33 cellular contexts compared by ENCODE assay signal in genomic region chr17:6005939-6006338, GRCh38.
DNase-seq lines count a peak whose midpoint lies in the region; ATAC-seq and TF ChIP-seq lines count a peak whose summit lies in the region.
"Had no signal": no experiment of that assay in that cellular context is flagged by ENCODE, and none has a peak within 500 bp of the region (broad histone marks: within the 10 kb centered on the region; RNA-seq: fewer than 3 reads in every experiment).

No MANE protein-coding gene starts in this region.

- H3K36me3 Mint-ChIP-seq in activated CD4-positive, alpha-beta T cell treated with anti-CD3 and anti-CD28 coated beads, Interleukin-2, amount 10 ng/mL, durations not matched to agents 24 days and 14 days (ENCODE audit: low read depth), result no peaks in the 10 kb centered on the region
- no peaks in the 10 kb centered on the region for H3K36me3 Mint-ChIP-seq in activated CD4-positive, alpha-beta T cell treated with anti-CD3 and anti-CD28 coated beads for 36 hours (ENCODE audit: low read depth)
- H3K36me3 Mint-ChIP-seq: CD14-positive monocyte; CD4-positive, alpha-beta memory T cell; CD4-positive, CD25-positive, alpha-beta regulatory T cell; CD8-positive, alpha-beta memory T cell; CD8-positive, alpha-beta T cell had no signal

- no peaks in the 10 kb centered on the region for H3K9me3 Mint-ChIP-seq in activated CD4-positive, alpha-beta T cell treated with anti-CD3 and anti-CD28 coated beads, Interleukin-2, amount 10 ng/mL, durations not matched to agents 24 days and 14 days
- H3K9me3 Mint-ChIP-seq in activated CD4-positive, alpha-beta T cell treated with anti-CD3 and anti-CD28 coated beads for 36 hours (ENCODE audit: low read depth), result no peaks in the 10 kb centered on the region
- H3K9me3 Mint-ChIP-seq: CD4-positive, alpha-beta T cell; CD8-positive, alpha-beta memory T cell; CD8-positive, alpha-beta T cell had no signal

- no peaks in the 10 kb centered on the region for H4K20me1 ChIP-seq in neural cell (ENCODE audit: insufficient read depth)
- H4K20me1 ChIP-seq: BLaER1; BLaER1 treated with 17β-estradiol and CSF1 and Interleukin-3, amounts not matched to agents 10 nM and 100 nM had no signal

- no peak overlapping the region for H2AFZ ChIP-seq in neural cell (ENCODE audit: low read depth, low read length)

- H3K79me2 ChIP-seq in neural cell (replicated peaks; ENCODE audit: insufficient read depth, low read length), result no peaks in the 10 kb centered on the region

- CTCF ChIA-PET in activated CD4-positive, alpha-beta T cell treated with anti-CD3 and anti-CD28 coated beads for 36 hours (lab: Charles Lee), result no interaction called here
- CTCF ChIA-PET in HEK293T (lab: Yijun Ruan, JAX), result no interaction called here

- POLR2A ChIA-PET in activated CD4-positive, alpha-beta T cell treated with anti-CD3 and anti-CD28 coated beads for 36 hours (lab: Charles Lee), result no interaction called here
- POLR2A ChIA-PET in HEK293T (lab: Yijun Ruan, JAX), result no interaction called here

- no peak overlapping the region for H3K4me2 ChIP-seq in neural cell (ENCODE audit: low read length)
- H3K4me2 ChIP-seq: A549; BLaER1; BLaER1 treated with 17β-estradiol and CSF1 and Interleukin-3, amounts not matched to agents 10 nM and 100 nM had no signal

- no peaks in the 10 kb centered on the region for H3K9me2 ChIP-seq in neural cell (ENCODE audit: insufficient read depth, low read length)

- in situ Hi-C loops in G401 (cut with HindIII; ENCODE audit: low sequenced_read_pairs), result no loop called here

- H3F3A ChIP-seq in neural cell (ENCODE audit: insufficient read depth, low read length, poor library complexity, severe bottlenecking), result no peaks in the 10 kb centered on the region

- H3K9me3 ChIP-seq in neural cell (ENCODE audit: low read length), result no peaks in the 10 kb centered on the region
- H3K9me3 ChIP-seq: A549; BE2C; BLaER1; BLaER1 treated with 17β-estradiol and CSF1 and Interleukin-3, amounts not matched to agents 10 nM and 100 nM; Caco-2 had no signal

- DNase-seq in activated CD4-positive, alpha-beta T cell treated with anti-CD3 and anti-CD28 coated beads, Interleukin-2, amount 10 ng/mL, durations not matched to agents 24 days and 14 days, result peak; percentile 19
- no peak for DNase-seq in activated CD4-positive, alpha-beta T cell treated with anti-CD3 and anti-CD28 coated beads for 36 hours
- DNase-seq in HEK293T (ENCODE audit: extremely low spot score) (no peak), G401 (ENCODE audit: low spot score) (no peak)
- DNase-seq: 8988T; ACHN; AML-193; BE2C; C1 segment of cervical spinal cord; Caco-2; Calu3; CD4-positive, alpha-beta memory T cell; CD4-positive, alpha-beta T cell; CD4-positive, CD25-positive, alpha-beta regulatory T cell; CD8-positive, alpha-beta memory T cell; CD8-positive, alpha-beta T cell; COR-L47; DMS 273 treated with DMSO at 0.1 percent for 48 hours; DMS153; DMS53; DMS79; DMS79 treated with DMSO at 0.1 percent for 48 hours; DND-41; EL had no signal

- peaks cover 4% of the 10 kb centered on the region for H3K27me3 Mint-ChIP-seq in activated CD4-positive, alpha-beta T cell treated with anti-CD3 and anti-CD28 coated beads, Interleukin-2, amount 10 ng/mL, durations not matched to agents 24 days and 14 days
- peaks cover 10% of the 10 kb centered on the region for H3K27me3 Mint-ChIP-seq in activated CD4-positive, alpha-beta T cell treated with anti-CD3 and anti-CD28 coated beads for 36 hours

- no peak for TF ChIP-seq CTCF in neural cell (IDR thresholded peaks at IDR 0.05; ENCODE audit: poor library complexity, severe bottlenecking)

- no peak overlapping the region for H3K4me3 ChIP-seq in neural cell (ENCODE audit: low read length)
- H3K4me3 ChIP-seq: A549; BLaER1; BLaER1 treated with 17β-estradiol and CSF1 and Interleukin-3, amounts not matched to agents 10 nM and 100 nM had no signal

- intact Hi-C loops in activated CD4-positive, alpha-beta T cell treated with anti-CD3 and anti-CD28 coated beads, Interleukin-2, amount 10 ng/mL, durations not matched to agents 24 days and 14 days (cut with micrococcal nuclease), result no loop called here
- intact Hi-C loops in activated CD4-positive, alpha-beta T cell treated with anti-CD3 and anti-CD28 coated beads for 36 hours (cut with DNase I, micrococcal nuclease), result no loop called here

- ATAC-seq in activated CD4-positive, alpha-beta T cell treated with anti-CD3 and anti-CD28 coated beads for 36 hours, result no peak
- ATAC-seq in GM21717 (IDR thresholded peaks at IDR 0.05; ENCODE audit: unreplicated experiment), result no peak
- ATAC-seq: A549; CD8-positive, alpha-beta T cell had no signal

- no peaks in the 10 kb centered on the region for H3K36me3 ChIP-seq in neural cell (ENCODE audit: insufficient read depth, low read length)
- H3K36me3 ChIP-seq: BE2C; BLaER1; BLaER1 treated with 17β-estradiol and CSF1 and Interleukin-3, amounts not matched to agents 10 nM and 100 nM had no signal

- TF ChIP-seq EP300 in neural cell (conservative IDR thresholded peaks at IDR 0.05; ENCODE audit: poor library complexity, severe bottlenecking), result peak; percentile 82

- no peak for TF ChIP-seq RAD21 in neural cell (conservative IDR thresholded peaks at IDR 0.05)

- H3K27me3 ChIP-seq in neural cell (ENCODE audit: insufficient read depth, low read depth, low read length), result no peaks in the 10 kb centered on the region
- H3K27me3 ChIP-seq: BE2C; BLaER1; BLaER1 treated with 17β-estradiol and CSF1 and Interleukin-3, amounts not matched to agents 10 nM and 100 nM had no signal

- no peak overlapping the region for H3K27ac Mint-ChIP-seq in activated CD4-positive, alpha-beta T cell treated with anti-CD3 and anti-CD28 coated beads, Interleukin-2, amount 10 ng/mL, durations not matched to agents 24 days and 14 days
- H3K27ac Mint-ChIP-seq in activated CD4-positive, alpha-beta T cell treated with anti-CD3 and anti-CD28 coated beads for 36 hours, result no peak overlapping the region
- H3K27ac Mint-ChIP-seq: B cell; CD14-positive monocyte; CD4-positive, alpha-beta memory T cell; CD4-positive, alpha-beta T cell; CD4-positive, CD25-positive, alpha-beta regulatory T cell; CD8-positive, alpha-beta memory T cell; CD8-positive, alpha-beta T cell had no signal

- no peaks in the 10 kb centered on the region for H3K4me1 Mint-ChIP-seq in activated CD4-positive, alpha-beta T cell treated with anti-CD3 and anti-CD28 coated beads, Interleukin-2, amount 10 ng/mL, durations not matched to agents 24 days and 14 days
- no peaks in the 10 kb centered on the region for H3K4me1 Mint-ChIP-seq in activated CD4-positive, alpha-beta T cell treated with anti-CD3 and anti-CD28 coated beads for 36 hours
- H3K4me1 Mint-ChIP-seq: B cell; CD14-positive monocyte; CD4-positive, alpha-beta memory T cell; CD4-positive, CD25-positive, alpha-beta regulatory T cell; CD8-positive, alpha-beta memory T cell had no signal

- H3K27ac ChIP-seq in neural cell (ENCODE audit: low read length), result no peak overlapping the region
- H3K27ac ChIP-seq: 22Rv1; A549; BLaER1; BLaER1 treated with 17β-estradiol and CSF1 and Interleukin-3, amounts not matched to agents 10 nM and 100 nM; C4-2B had no signal

- H3K4me3 Mint-ChIP-seq in activated CD4-positive, alpha-beta T cell treated with anti-CD3 and anti-CD28 coated beads, Interleukin-2, amount 10 ng/mL, durations not matched to agents 24 days and 14 days, result no peak overlapping the region
- no peak overlapping the region for H3K4me3 Mint-ChIP-seq in activated CD4-positive, alpha-beta T cell treated with anti-CD3 and anti-CD28 coated beads for 36 hours
- H3K4me3 Mint-ChIP-seq: B cell; CD14-positive monocyte; CD4-positive, alpha-beta memory T cell; CD4-positive, alpha-beta T cell; CD4-positive, CD25-positive, alpha-beta regulatory T cell; CD8-positive, alpha-beta memory T cell; CD8-positive, alpha-beta T cell had no signal

- no peak overlapping the region for H3K9ac ChIP-seq in neural cell (ENCODE audit: low read length)
- H3K9ac ChIP-seq: BLaER1; BLaER1 treated with 17β-estradiol and CSF1 and Interleukin-3, amounts not matched to agents 10 nM and 100 nM had no signal

TF ChIP-seq in HEK293T, 16 proteins besides CTCF, POLR2A, EP300 and RAD21:
- TF ChIP-seq PKNOX1 (IDR thresholded peaks at IDR 0.05) (peak; percentile 57), LEF1 (IDR thresholded peaks at IDR 0.05; ENCODE audit: borderline replicate concordance) (no peak)

TF ChIP-seq in neural cell, 6 proteins besides CTCF, POLR2A, EP300 and RAD21:
- TF ChIP-seq EZH2 (IDR thresholded peaks at IDR 0.05; ENCODE audit: borderline replicate concordance, insufficient read depth, low read length, poor library complexity, severe bottlenecking) (no peak), POLR2AphosphoS5 (IDR thresholded peaks at IDR 0.05) (peak; percentile 70)
